Comparison of ENCODE assay signal across 16 cellular contexts in genomic region chr21:44537930-44538911, GRCh38. TPM values are rescaled to one million over a fixed set of nuclear protein-coding genes. Genes with fewer than 3 reads are reported as not detected.
"Had no signal": no experiment of that assay in that cellular context is flagged by ENCODE, and none has a peak within 500 bp of the region (broad histone marks: within the 10 kb centered on the region; RNA-seq: fewer than 3 reads in every experiment).

No MANE protein-coding gene starts in this region.

- ATAC-seq: activated CD4-positive, CD25-positive, alpha-beta regulatory T cell treated with anti-CD3 and anti-CD28 coated beads, Interleukin-2, amount 50 U/mL, for 24 hours; gastrocnemius medialis; left lung; psoas muscle had no signal

- H3K9me3 ChIP-seq: gastrocnemius medialis, neutrophil, psoas muscle had no signal

- H3K27me3 ChIP-seq: neutrophil, tibial nerve had no signal

- H3K36me3 ChIP-seq: gastrocnemius medialis, heart right ventricle, left lung, neutrophil, tibial nerve had no signal

- H3K27ac ChIP-seq: gastrocnemius medialis, heart right ventricle, left lung, neutrophil, psoas muscle, tibial nerve had no signal

- H3K4me1 ChIP-seq: gastrocnemius medialis, heart right ventricle, left lung, psoas muscle, tibial nerve had no signal

- DNase-seq: activated CD4-positive, alpha-beta T cell treated with anti-CD3 and anti-CD28 coated beads, Interleukin-2, amount 50 U/mL, for 48 hours; activated naive CD4-positive, alpha-beta T cell; effector memory CD4-positive, alpha-beta T cell; gastrocnemius medialis; heart right ventricle; left lung; psoas muscle; SIG-M5; stimulated activated CD4-positive, alpha-beta T cell treated with anti-CD3 and anti-CD28 coated beads, Interleukin-4, amount 100 ng/mL, for 1 hour; T-helper 2 cell had no signal

- H3K4me3 ChIP-seq: gastrocnemius medialis, heart right ventricle, left lung, psoas muscle, tibial nerve had no signal

RNA-seq across cellular contexts. Expression of gene KRTAP10-1, which starts 1.8 kb away (rescaled TPM):
- total RNA-seq: cardiac septum, gastrocnemius medialis, heart right ventricle, left lung, myocyte, psoas muscle, tibial nerve had no signal
- polyA plus RNA-seq: heart right ventricle, keratinocyte, psoas muscle had no signal

RNA-seq across cellular contexts. Expression of gene KRTAP10-2, which starts 13.1 kb away (rescaled TPM):
- total RNA-seq: cardiac septum, gastrocnemius medialis, heart right ventricle, myocyte, psoas muscle, tibial nerve had no signal
- polyA plus RNA-seq: heart right ventricle, keratinocyte, psoas muscle had no signal

RNA-seq across cellular contexts. Expression of gene KRTAP10-3, which starts 20.4 kb away (rescaled TPM):
- total RNA-seq: cardiac septum, gastrocnemius medialis, heart right ventricle, left lung, myocyte, psoas muscle, tibial nerve had no signal
- polyA plus RNA-seq: heart right ventricle, keratinocyte, psoas muscle had no signal

RNA-seq across cellular contexts. Expression of gene KRTAP10-4, which starts 35.3 kb away (rescaled TPM):
- total RNA-seq: cardiac septum, gastrocnemius medialis, heart right ventricle, left lung, myocyte, psoas muscle, tibial nerve had no signal
- polyA plus RNA-seq: heart right ventricle, keratinocyte, psoas muscle had no signal

RNA-seq across cellular contexts. Expression of gene KRTAP10-5, which starts 42.2 kb away (rescaled TPM):
- total RNA-seq: cardiac septum, gastrocnemius medialis, heart right ventricle, left lung, myocyte, psoas muscle, tibial nerve had no signal
- polyA plus RNA-seq: heart right ventricle, keratinocyte, psoas muscle had no signal
